Comparison of ENCODE assay signal across 16 cellular contexts in the genomic region with DNA sequence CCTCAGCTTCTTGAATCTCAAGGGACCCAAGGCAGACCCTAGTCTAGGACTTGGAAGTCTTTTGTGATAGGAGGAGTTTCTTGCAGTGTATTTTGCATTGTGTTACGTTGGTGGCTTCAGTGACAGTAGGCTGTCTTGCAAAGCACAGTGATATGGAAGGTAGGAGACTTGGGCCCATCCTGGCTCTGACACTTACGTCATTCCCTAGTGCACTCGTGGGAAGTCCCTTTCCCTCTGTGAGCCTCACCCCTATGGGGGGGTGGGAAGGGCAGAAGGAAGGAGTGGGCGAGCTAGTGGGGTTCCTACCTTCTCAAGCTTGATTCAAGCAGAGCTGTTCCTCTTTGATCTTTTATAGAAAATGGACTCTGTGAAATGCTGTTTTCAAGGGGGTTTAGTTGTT. TPM values are rescaled to one million over a fixed set of nuclear protein-coding genes. Genes with fewer than 3 reads are reported as not detected.
"Had no signal": no experiment of that assay in that cellular context is flagged by ENCODE, and none has a peak within 500 bp of the region (broad histone marks: within the 10 kb centered on the region; RNA-seq: fewer than 3 reads in every experiment).

No MANE protein-coding gene starts in this region.

- H3K9me3 Mint-ChIP-seq: activated naive CD4-positive, alpha-beta T cell treated with anti-CD3 and anti-CD28 coated beads, Interleukin-2, amount 50 U/mL, for 24 hours had no signal

- DNase-seq: activated B cell treated with CpG ODN at 0.5 μM for 24 hours; activated CD8-positive, alpha-beta memory T cell treated with anti-CD3 and anti-CD28 coated beads, Interleukin-2, amount 50 U/mL, for 4 hours; amniotic stem cell; mammary epithelial cell; naive B cell; ovary; sigmoid colon; spleen; thyroid gland had no signal

- H3K27ac ChIP-seq: hepatocyte, ovary, sigmoid colon, spleen, thyroid gland had no signal

- H3K4me1 ChIP-seq: sigmoid colon had no signal

- ATAC-seq: esophagus mucosa, left lobe of liver had no signal

- H3K27ac Mint-ChIP-seq: activated B cell treated with CpG ODN at 0.5 μM for 24 hours; activated naive CD4-positive, alpha-beta T cell treated with anti-CD3 and anti-CD28 coated beads, Interleukin-2, amount 50 U/mL, for 24 hours; T-helper 2 cell treated with Interferon-gamma antibody and Interleukin-4, amounts not matched to agents 5 μg/mL and 100 μg/mL, for 36 hours had no signal

- H3K4me3 ChIP-seq: hepatocyte, ovary, sigmoid colon, spleen, thyroid gland had no signal

- H3K27me3 Mint-ChIP-seq: activated naive CD4-positive, alpha-beta T cell treated with anti-CD3 and anti-CD28 coated beads, Interleukin-2, amount 50 U/mL, for 24 hours had no signal

- H3K4me3 Mint-ChIP-seq: activated B cell treated with CpG ODN at 0.5 μM for 24 hours; activated naive CD4-positive, alpha-beta T cell treated with anti-CD3 and anti-CD28 coated beads, Interleukin-2, amount 50 U/mL, for 24 hours; naive B cell; T-helper 2 cell treated with Interferon-gamma antibody and Interleukin-4, amounts not matched to agents 5 μg/mL and 100 μg/mL, for 36 hours had no signal

- H3K27me3 ChIP-seq: hepatocyte, ovary, sigmoid colon, thyroid gland had no signal

- H3K9me3 ChIP-seq: ovary, sigmoid colon, thyroid gland had no signal

- H3K36me3 ChIP-seq: ovary, sigmoid colon, spleen, thyroid gland had no signal

RNA-seq across cellular contexts. Expression of a gene that starts 9.2 kb away (rescaled TPM):
- total RNA-seq: activated B cell treated with CpG ODN at 0.5 μM for 24 hours, cardiac septum, esophagus mucosa, hepatocyte, left lobe of liver, mammary epithelial cell, mononuclear cell, ovary, sigmoid colon, spleen, thyroid gland had no signal

RNA-seq across cellular contexts. Expression of a gene that starts 15.2 kb away (rescaled TPM):
- total RNA-seq: activated B cell treated with CpG ODN at 0.5 μM for 24 hours, cardiac septum, esophagus mucosa, hepatocyte, left lobe of liver, mammary epithelial cell, mononuclear cell, ovary, sigmoid colon, spleen, thyroid gland had no signal
